Comparison of ENCODE assay signal across 14 cellular contexts in genomic region chr1:184482113-184482512, GRCh38.
A peak's percentile ranks its signal among the peaks of the same experiment; 100 is the strongest.
DNase-seq lines count a peak whose midpoint lies in the region; ATAC-seq and TF ChIP-seq lines count a peak whose summit lies in the region.
"Had no signal": no experiment of that assay in that cellular context is flagged by ENCODE, and none has a peak within 500 bp of the region (broad histone marks: within the 10 kb centered on the region; RNA-seq: fewer than 3 reads in every experiment).

No MANE protein-coding gene starts in this region.

- ATAC-seq in SK-N-SH treated with all-trans-retinoic acid at 6 μM for 48 hours (no peak), HG03280 (IDR thresholded peaks at IDR 0.05; ENCODE audit: unreplicated experiment) (no peak)
- ATAC-seq: activated T-helper 17 cell treated with anti-CD3 and anti-CD28 coated beads, Interleukin-2, amount 50 U/mL, for 72 hours; GM12878 had no signal

- H3K27ac ChIP-seq in caudate nucleus (ENCODE audit: low read depth, low read length) (peak overlapping the region; percentile 31), left ventricle myocardium inferior (replicated peaks) (peak overlapping the region; percentile 84), uterus (peak overlapping the region; percentile 80 to 88)
- H3K27ac ChIP-seq: RWPE1 had no signal

- no peaks in the 10 kb centered on the region for H3K9me3 ChIP-seq in left ventricle myocardium inferior (replicated peaks)
- H3K9me3 ChIP-seq in uterus = no peaks in the 10 kb centered on the region

- H3K27me3 ChIP-seq in left ventricle myocardium inferior (ENCODE audit: low read depth) (no peaks in the 10 kb centered on the region), uterus (no peaks in the 10 kb centered on the region)

- no peak overlapping the region for H3K4me3 ChIP-seq in left ventricle myocardium inferior
- no peak overlapping the region for H3K4me3 ChIP-seq in uterus
- H3K4me3 ChIP-seq: GM12878 had no signal

- H3K36me3 ChIP-seq in left ventricle myocardium inferior (peaks cover 20% of the 10 kb centered on the region), uterus (no peaks in the 10 kb centered on the region)

- no peak for TF ChIP-seq POLR2A in uterus (IDR thresholded peaks at IDR 0.05)

- TF ChIP-seq CTCF in left ventricle myocardium inferior (IDR thresholded peaks at IDR 0.05; ENCODE audit: borderline replicate concordance) (no peak), uterus (IDR thresholded peaks at IDR 0.05) (no peak)

- intact Hi-C loops in left ventricle myocardium inferior (cut with micrococcal nuclease) (no loop called here), posterior vena cava (cut with DNase I) (loop anchor here (10.0 kb wide), 2 partner anchors 73 to 87 kb away; no protein-coding TSS in a partner anchor), uterus (cut with DNase I; ENCODE audit: low total_unique reads) (no loop called here)

- peak in 8 of 61 donors; percentile 5 to 52 (median 12) for DNase-seq in caudate nucleus (lab: John Stamatoyannopoulos, UW)
- peak; percentile 75 for DNase-seq in left ventricle myocardium inferior
- DNase-seq in posterior vena cava (ENCODE audit: low spot score) = peak; percentile 85
- peak; percentile 47 to 75 for DNase-seq in uterus
- DNase-seq in SIG-M5 treated with dmso at 0.1 percent for 504 hours (lab: John Stamatoyannopoulos, UW; ENCODE audit: unreplicated experiment) = no peak
- DNase-seq: activated CD4-positive, alpha-beta T cell treated with anti-CD3 and anti-CD28 coated beads, Interleukin-2, amount 50 U/mL, for 1 hour; hippocampal formation; NCI-H146; NCI-H526 treated with DMSO at 0.1 percent for 48 hours had no signal

- H3K4me1 ChIP-seq in left ventricle myocardium inferior (peaks cover 74% of the 10 kb centered on the region), uterus (peaks cover 27 to 35% of the 10 kb centered on the region in 2 donors)

TF ChIP-seq in SK-N-SH treated with all-trans-retinoic acid at 6 μM for 48 hours, 23 proteins besides CTCF, POLR2A, EP300 and RAD21:
- TF ChIP-seq ZNF8 (CRISPR knock-in tag; IDR thresholded peaks at IDR 0.05) (no peak), GLIS3 (CRISPR knock-in tag; IDR thresholded peaks at IDR 0.05) (no peak), RARB (CRISPR knock-in tag; IDR thresholded peaks at IDR 0.05) (no peak), CREB5 (CRISPR knock-in tag; IDR thresholded peaks at IDR 0.05; ENCODE audit: low read depth) (no peak), TOX (CRISPR knock-in tag; IDR thresholded peaks at IDR 0.05; ENCODE audit: borderline replicate concordance) (no peak), SNAI2 (CRISPR knock-in tag; IDR thresholded peaks at IDR 0.05) (no peak), PPARA (CRISPR knock-in tag; IDR thresholded peaks at IDR 0.05; ENCODE audit: borderline replicate concordance) (no peak), BACH2 (CRISPR knock-in tag; IDR thresholded peaks at IDR 0.05; ENCODE audit: borderline replicate concordance) (no peak), PATZ1 (CRISPR knock-in tag; IDR thresholded peaks at IDR 0.05; ENCODE audit: borderline replicate concordance) (no peak), TCF4 (CRISPR knock-in tag; IDR thresholded peaks at IDR 0.05; ENCODE audit: borderline replicate concordance) (no peak), ARNTL (CRISPR knock-in tag; IDR thresholded peaks at IDR 0.05; ENCODE audit: borderline replicate concordance, low read depth) (no peak)

Comparison
In these comparisons a context has a peak if more than half of its experiments do, and no peak if none do; other contexts are left out.
1. H3K27ac ChIP-seq: peak in every context shown above with its lines; median percentile 84 in left ventricle myocardium inferior; 84 in uterus; 31 in caudate nucleus.
2. intact Hi-C loops: an anchor here in posterior vena cava (10.0 kb wide); none called in left ventricle myocardium inferior and uterus.